Comparison of ENCODE assay signal across 8 cellular contexts in genomic region chr11:62171261-62171723, GRCh38. TPM values are rescaled to one million over a fixed set of nuclear protein-coding genes. Genes with fewer than 3 reads are reported as not detected.
DNase-seq lines count a peak whose midpoint lies in the region; ATAC-seq lines count a peak whose summit lies in the region.

No MANE protein-coding gene starts in this region.

- no peak overlapping the region for H3K4me3 Mint-ChIP-seq in activated naive CD4-positive, alpha-beta T cell treated with anti-CD3 and anti-CD28 coated beads, Interleukin-2, amount 10 ng/mL, durations not matched to agents 7 days and 5 days

- H3K27me3 Mint-ChIP-seq in activated naive CD4-positive, alpha-beta T cell treated with anti-CD3 and anti-CD28 coated beads, Interleukin-2, amount 10 ng/mL, durations not matched to agents 7 days and 5 days = peaks cover 60% of the 10 kb centered on the region

- peak overlapping the region; percentile 44; the same call in 1 of the 2 replicates for H3K4me3 ChIP-seq in SK-N-MC

- no peak overlapping the region for H3K27ac ChIP-seq in SK-N-MC

- H3K9ac ChIP-seq in SK-N-MC (ENCODE audit: insufficient read length) = no peak overlapping the region

- DNase-seq in ELF-1 (ENCODE audit: low read depth, low spot score) = peak; percentile 91
- peak; percentile 89 for DNase-seq in NCI-H1092 (lab: John Stamatoyannopoulos, UW)
- peak; percentile 74 for DNase-seq in SK-N-MC (ENCODE audit: low read depth, low spot score)
- peak; percentile 89 for DNase-seq in activated naive CD4-positive, alpha-beta T cell treated with anti-CD3 and anti-CD28 coated beads, Interleukin-2, amount 10 ng/mL, durations not matched to agents 7 days and 5 days
- DNase-seq in globus pallidus (ENCODE audit: low spot score) = peak; percentile 81
- peak in 9 of 10 donors; percentile 28 to 90 (median 76) for DNase-seq in posterior cingulate gyrus
- DNase-seq in ureter (ENCODE audit: low spot score) = peak; percentile 81

- no peaks in the 10 kb centered on the region for H3K9me3 Mint-ChIP-seq in activated naive CD4-positive, alpha-beta T cell treated with anti-CD3 and anti-CD28 coated beads, Interleukin-2, amount 10 ng/mL, durations not matched to agents 7 days and 5 days

- no peak for ATAC-seq in GM18870 (IDR thresholded peaks at IDR 0.05; ENCODE audit: unreplicated experiment)

- peaks cover 4% of the 10 kb centered on the region for H3K4me1 Mint-ChIP-seq in activated naive CD4-positive, alpha-beta T cell treated with anti-CD3 and anti-CD28 coated beads, Interleukin-2, amount 10 ng/mL, durations not matched to agents 7 days and 5 days

- CTCF ChIA-PET in activated naive CD4-positive, alpha-beta T cell treated with anti-CD3 and anti-CD28 coated beads, Interleukin-2, amount 10 ng/mL, durations not matched to agents 7 days and 5 days (lab: Charles Lee) = interaction anchor here (0.8 to 2.6 kb wide), 10 partner anchors 9 to 209 kb away, joined by 3 to 12 read pairs (median 4); partner anchors contain the start of gene SCGB2A1

- H3K27ac Mint-ChIP-seq in activated naive CD4-positive, alpha-beta T cell treated with anti-CD3 and anti-CD28 coated beads, Interleukin-2, amount 10 ng/mL, durations not matched to agents 7 days and 5 days = no peak overlapping the region

- H3K36me3 Mint-ChIP-seq in activated naive CD4-positive, alpha-beta T cell treated with anti-CD3 and anti-CD28 coated beads, Interleukin-2, amount 10 ng/mL, durations not matched to agents 7 days and 5 days = no peaks in the 10 kb centered on the region

- intact Hi-C loops in posterior cingulate gyrus (cut with DNase I) = loop anchor here (2.0 kb wide), 1 partner anchor 208 kb away; no protein-coding TSS in a partner anchor

- no peaks in the 10 kb centered on the region for H3K36me3 ChIP-seq in SK-N-MC (ENCODE audit: insufficient read depth, low read length)

- no peaks in the 10 kb centered on the region for H3K9me3 ChIP-seq in SK-N-MC (ENCODE audit: low read depth, low read length)

RNA-seq across cellular contexts. Expression of gene SCGB1D1, which starts 18.7 kb away (rescaled TPM):
- not detected for total RNA-seq in ureter

RNA-seq across cellular contexts. Expression of gene SCGB2A1, which starts 37.2 kb away (rescaled TPM):
- total RNA-seq in ureter = 1.4 TPM

RNA-seq across cellular contexts. Expression of gene INCENP, which starts 47.5 kb away (rescaled TPM):
- total RNA-seq in ureter = 14.4 TPM
